ENCODE assay signal across 2 cellular contexts in the genomic region with DNA sequence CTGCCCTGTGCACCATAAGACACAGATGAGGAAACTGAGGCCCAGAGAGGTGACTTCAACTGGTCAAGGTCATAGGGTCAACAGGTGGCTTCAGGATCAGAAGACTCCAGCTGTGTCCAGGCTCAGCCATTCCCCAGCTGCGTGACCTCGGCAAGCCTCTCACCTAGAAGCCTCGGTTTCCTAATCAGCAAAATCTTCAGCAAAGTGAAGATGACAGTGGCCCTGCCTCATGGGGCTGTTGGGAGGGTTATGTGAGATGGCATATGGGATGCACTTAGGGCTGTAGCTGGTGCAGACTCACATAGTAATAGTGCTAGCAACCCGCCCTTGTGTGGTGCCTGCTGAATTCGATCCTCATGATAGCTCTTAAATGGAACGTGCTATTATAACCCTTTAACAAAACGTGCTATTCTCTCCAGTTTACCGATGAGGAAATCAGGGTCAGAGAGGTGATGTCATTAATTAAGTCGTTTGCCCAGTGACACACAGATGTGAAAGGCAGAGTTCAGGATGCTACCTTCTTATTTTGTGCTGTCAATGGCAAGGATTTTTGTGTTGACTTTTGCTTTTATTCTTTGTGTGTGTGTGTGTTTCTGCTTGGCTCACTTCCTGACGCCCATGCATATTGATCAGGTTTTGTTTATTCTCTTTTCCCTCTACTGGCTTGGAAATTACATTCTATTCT.
TF ChIP-seq lines count a peak whose summit lies in the region.

No MANE protein-coding gene starts in this region.

TF ChIP-seq in HEK293, 187 proteins besides CTCF, POLR2A, EP300 and RAD21 (continued from another document):
- TF ChIP-seq ZNF214 (tag by site-specific recombination; IDR thresholded peaks at IDR 0.05; ENCODE audit: borderline replicate concordance) = no peak

TF ChIP-seq in neural cell, 6 proteins besides CTCF, POLR2A, EP300 and RAD21 (continued from another document):
- TF ChIP-seq REST (IDR thresholded peaks at IDR 0.05; ENCODE audit: borderline replicate concordance) (no peak), MXI1 (conservative IDR thresholded peaks at IDR 0.05; ENCODE audit: poor library complexity, severe bottlenecking) (no peak), SMC3 (conservative IDR thresholded peaks at IDR 0.05; ENCODE audit: poor library complexity) (no peak), POLR2AphosphoS5 (IDR thresholded peaks at IDR 0.05) (no peak), EZH2 (IDR thresholded peaks at IDR 0.05; ENCODE audit: borderline replicate concordance, insufficient read depth, low read length, poor library complexity, severe bottlenecking) (no peak)
